In the genomic region with DNA sequence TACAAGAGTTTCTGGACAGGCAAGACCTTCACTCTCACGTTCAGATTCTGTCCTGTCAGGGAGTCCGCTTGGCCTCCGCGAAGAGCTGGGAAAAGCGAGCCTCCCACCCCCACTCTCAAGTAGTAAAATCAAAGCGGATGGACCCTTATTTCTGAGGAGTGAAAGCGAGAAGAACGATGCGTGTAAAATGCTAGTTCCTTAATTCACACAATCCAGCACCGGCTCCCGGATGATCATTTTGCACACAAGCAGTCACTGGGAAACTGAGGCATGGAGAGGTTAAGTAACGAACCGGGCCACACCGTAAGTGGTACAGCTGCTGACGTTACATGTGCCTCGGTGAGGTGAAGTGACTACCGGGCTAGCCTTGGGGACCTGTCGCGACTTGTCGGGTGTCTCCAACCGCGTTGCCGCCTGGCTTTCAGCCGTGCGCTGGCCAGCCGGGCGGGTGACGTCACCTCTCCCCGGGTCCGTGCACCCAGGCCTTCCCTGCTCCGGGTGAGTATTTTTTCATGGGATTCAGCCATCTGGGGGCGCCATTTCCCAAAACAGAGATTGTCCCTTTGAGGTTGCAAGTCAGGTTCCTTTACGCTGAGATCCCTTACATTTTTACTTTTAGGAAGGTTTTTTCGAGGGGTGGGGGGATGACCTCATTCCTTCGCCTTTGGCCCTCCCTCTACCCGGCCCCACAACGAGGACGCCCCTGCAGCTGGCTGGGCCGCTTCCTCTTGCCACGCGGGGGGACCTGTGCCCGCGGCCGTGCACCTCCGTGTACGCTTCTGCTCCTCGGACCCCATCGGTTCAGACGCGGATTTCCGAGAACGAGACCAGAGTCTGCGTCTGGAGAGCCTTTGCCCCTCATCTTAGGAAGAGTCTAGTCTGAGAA, we compare ENCODE assay signal across 8 cellular contexts. TPM values are rescaled to one million over a fixed set of nuclear protein-coding genes. Genes with fewer than 3 reads are reported as not detected.
DNase-seq lines count a peak whose midpoint lies in the region; ATAC-seq and TF ChIP-seq lines count a peak whose summit lies in the region.

No MANE protein-coding gene starts in this region.

- peaks cover 6% of the 10 kb centered on the region for H3K4me1 ChIP-seq in OCI-LY3 (ENCODE audit: low read length)
- H3K4me1 ChIP-seq in lung (ENCODE audit: control insufficient read depth in 2 of 2, insufficient read depth in 2 of 2, low read length in 2 of 2) = peaks cover 0 to 22% of the 10 kb centered on the region in 2 donors

- peaks cover 59% of the 10 kb centered on the region for H3K4me1 Mint-ChIP-seq in stimulated activated naive CD8-positive, alpha-beta T cell treated with anti-CD3 and anti-CD28 coated beads, Interleukin-15, amount 100 ng/mL, for 72 hours

- peaks cover 100% of the 10 kb centered on the region for H3K27me3 Mint-ChIP-seq in stimulated activated naive CD8-positive, alpha-beta T cell treated with anti-CD3 and anti-CD28 coated beads, Interleukin-15, amount 100 ng/mL, for 72 hours

- H3K27ac Mint-ChIP-seq in stimulated activated naive CD8-positive, alpha-beta T cell treated with anti-CD3 and anti-CD28 coated beads, Interleukin-15, amount 100 ng/mL, for 72 hours = no peak overlapping the region

- H3K27ac ChIP-seq in OCI-LY3 (ENCODE audit: low read length) (no peak overlapping the region), lung (ENCODE audit: low read depth in 1 of 2, low read length in 1 of 2) (no peak overlapping the region)

- H3K9ac ChIP-seq in OCI-LY3 (ENCODE audit: low read length) = no peak overlapping the region

- H3K36me3 ChIP-seq in OCI-LY3 (replicated peaks; ENCODE audit: low read depth, low read length) = no peaks in the 10 kb centered on the region
- no peaks in the 10 kb centered on the region for H3K36me3 ChIP-seq in lung (ENCODE audit: control insufficient read depth in 2 of 2, insufficient read depth in 2 of 2, low read length in 2 of 2)

- WGBS in lung, 2 donors = 5% methylated on average over 53 of the region's 53 CpGs

- H3K4me3 Mint-ChIP-seq in stimulated activated naive CD8-positive, alpha-beta T cell treated with anti-CD3 and anti-CD28 coated beads, Interleukin-15, amount 100 ng/mL, for 72 hours = peak overlapping the region; percentile 81 to 85

- no peak overlapping the region for H2AFZ ChIP-seq in OCI-LY3 (ENCODE audit: low read depth, low read length)

- peak; percentile 12 for DNase-seq in EH (ENCODE audit: low read depth)
- peak; percentile 95 for DNase-seq in ecto neural progenitor cell (ENCODE audit: low spot score)
- peak; percentile 50 for DNase-seq in lung (ENCODE audit: low spot score)
- peak in 1 of 2 donors; percentile 57 for DNase-seq in stimulated activated naive CD8-positive, alpha-beta T cell treated with anti-CD3 and anti-CD28 coated beads, Interleukin-15, amount 100 ng/mL, for 72 hours
- DNase-seq in AML-193 (lab: John Stamatoyannopoulos, UW) = no peak

- TF ChIP-seq CTCF in OCI-LY3 (IDR thresholded peaks at IDR 0.05; ENCODE audit: low read depth, low read length) = peak; percentile 53; the same call in 1 of the 2 replicates
- no peak for TF ChIP-seq CTCF in lung (IDR thresholded peaks at IDR 0.05; ENCODE audit: control extremely low read depth, extremely low read depth)

- no peak for ATAC-seq in lung (ENCODE audit: insufficient read depth, low FRiP score)
- ATAC-seq in stimulated activated naive CD8-positive, alpha-beta T cell treated with anti-CD3 and anti-CD28 coated beads, Interleukin-15, amount 100 ng/mL, for 72 hours = peak; percentile 47
- ATAC-seq in HG02623 (IDR thresholded peaks at IDR 0.05; ENCODE audit: unreplicated experiment) = no peak
- no peak for ATAC-seq in GM19455 (IDR thresholded peaks at IDR 0.05; ENCODE audit: unreplicated experiment)

- H3K4me3 ChIP-seq in OCI-LY3 (ENCODE audit: low read length) (no peak overlapping the region), lung (no peak overlapping the region)

- no peaks in the 10 kb centered on the region for H3K9me3 Mint-ChIP-seq in stimulated activated naive CD8-positive, alpha-beta T cell treated with anti-CD3 and anti-CD28 coated beads, Interleukin-15, amount 100 ng/mL, for 72 hours

- H4K20me1 ChIP-seq in OCI-LY3 (ENCODE audit: insufficient read depth, low read length) = no peaks in the 10 kb centered on the region

- H3K9me3 ChIP-seq in OCI-LY3 (ENCODE audit: insufficient read depth, low read length) = no peaks in the 10 kb centered on the region
- peaks cover 0 to 2% of the 10 kb centered on the region in 2 donors for H3K9me3 ChIP-seq in lung (ENCODE audit: control insufficient read depth in 2 of 2, insufficient read depth in 1 of 2, low read length in 1 of 2)

- H3K79me2 ChIP-seq in OCI-LY3 (ENCODE audit: low read length) = no peaks in the 10 kb centered on the region

- H3K27me3 ChIP-seq in OCI-LY3 (ENCODE audit: low read depth, low read length) = no peaks in the 10 kb centered on the region
- peaks cover 5% of the 10 kb centered on the region for H3K27me3 ChIP-seq in lung (ENCODE audit: control insufficient read depth, insufficient read depth)

- H3K4me2 ChIP-seq in OCI-LY3 (ENCODE audit: low read length) = no peak overlapping the region

RNA-seq across cellular contexts. Expression of gene SFRP2, which starts 3.4 kb away (rescaled TPM):
- 1 to 10 TPM; 5.6 to 7.4 TPM for total RNA-seq in lung
- polyA plus RNA-seq in lung = 10 to 100 TPM in 1 of 2 donors, under 1 TPM in 1; 0.68 to 17.4 TPM

RNA-seq across cellular contexts. Expression of gene RNF175, which starts 32.4 kb away (rescaled TPM):
- 1 to 10 TPM in 1 of 2 donors, under 1 TPM in 1; 0.15 to 1.8 TPM for total RNA-seq in lung
- polyA plus RNA-seq in lung = under 1 TPM; 0.16 TPM

Comparison
In these comparisons a context has a peak if more than half of its experiments do, and no peak if none do; other contexts are left out.
1. DNase-seq: peak in EH (single experiment), ecto neural progenitor cell (single experiment) and lung (single experiment); none in AML-193 (0 of 2).